8 cellular contexts compared by ENCODE assay signal in the genomic region with DNA sequence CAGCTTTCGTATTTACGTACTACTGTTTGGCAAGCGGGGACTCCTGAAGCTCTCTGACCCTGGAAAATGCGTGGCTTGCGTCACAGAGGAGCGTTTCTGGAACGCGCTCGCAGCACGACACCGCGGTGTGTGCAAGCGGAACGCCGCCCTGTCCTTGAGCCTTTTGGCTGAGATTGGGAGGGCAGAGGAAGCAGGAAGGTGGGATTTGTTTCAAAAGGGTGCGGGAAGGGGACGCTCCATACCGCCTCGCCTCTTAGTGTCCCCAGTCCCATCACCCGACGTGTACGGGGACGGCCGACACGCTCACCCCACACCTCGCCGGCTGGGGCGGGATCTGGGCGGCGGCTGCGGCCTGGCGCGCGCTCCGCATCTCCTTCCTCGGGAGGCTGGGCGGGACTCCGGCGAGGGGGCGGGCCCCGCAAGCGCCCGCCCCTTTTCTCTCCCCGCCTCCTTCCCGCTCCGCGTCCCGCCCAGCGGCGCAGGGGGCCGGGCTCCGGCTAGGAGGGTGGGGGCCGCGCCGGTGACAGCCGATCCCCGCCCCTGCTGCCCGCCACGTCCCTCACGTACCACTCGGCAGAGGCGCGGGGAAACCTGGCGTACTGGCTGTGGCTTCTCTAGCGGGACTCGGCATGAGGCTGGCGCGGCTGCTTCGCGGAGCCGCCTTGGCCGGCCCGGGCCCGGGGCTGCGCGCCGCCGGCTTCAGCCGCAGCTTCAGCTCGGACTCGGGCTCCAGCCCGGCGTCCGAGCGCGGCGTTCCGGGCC. TPM values are rescaled to one million over a fixed set of nuclear protein-coding genes. Genes with fewer than 3 reads are reported as not detected.
A peak's percentile ranks its signal among the peaks of the same experiment; 100 is the strongest.
DNase-seq lines count a peak whose midpoint lies in the region; ATAC-seq and TF ChIP-seq lines count a peak whose summit lies in the region.

A gene (plus strand): TSS at position 569 of the 762 bp plus-strand sequence. CDS start 61 bp downstream, at position 630.

- peak; percentile 97 for DNase-seq in DMS53 (lab: John Stamatoyannopoulos, UW)
- DNase-seq in Jurkat, Clone E6-1 (ENCODE audit: low read depth, low spot score) = peak; percentile 84
- peak; percentile 47 for DNase-seq in Panc1 (ENCODE audit: low read depth, low spot score)
- DNase-seq in activated T-cell treated with anti-CD3 and anti-CD28 coated beads, Interleukin-2, amount 50 U/mL, for 4 hours = peak; percentile 88
- peak; percentile 90 for DNase-seq in myocyte (ENCODE audit: low read depth)
- DNase-seq in stimulated activated CD8-positive, alpha-beta memory T cell treated with anti-CD3 and anti-CD28 coated beads, Interleukin-7, amount 100 ng/mL, for 48 hours (ENCODE audit: extremely low read depth in 1 of 2, low read depth in 1 of 2) = peak; percentile 80 to 82

- H3K4me3 ChIP-seq in Jurkat, Clone E6-1 (ENCODE audit: low read length) = peak within 1 kb of the TSS; percentile 80
- H3K4me3 ChIP-seq in Panc1 (ENCODE audit: low read depth in 2 of 2, low read length in 2 of 2) = peak within 1 kb of the TSS; percentile 85 to 91

- H3K4me1 ChIP-seq in Panc1 (ENCODE audit: control insufficient read depth, insufficient read depth, low read length) = peaks cover 23% of the 10 kb centered on the region

- peaks cover 53% of the 10 kb centered on the region for H3K4me1 Mint-ChIP-seq in activated T-cell treated with anti-CD3 and anti-CD28 coated beads, Interleukin-2, amount 50 U/mL, for 4 hours (ENCODE audit: low read depth)

- no peaks in the 10 kb centered on the region; the same call in 1 of the 2 replicates for H3K36me3 ChIP-seq in Panc1 (ENCODE audit: control insufficient read depth, insufficient read depth, low read length)

- no peaks in the 10 kb centered on the region for H3K9me3 ChIP-seq in Panc1 (ENCODE audit: control insufficient read depth, insufficient read depth, low read depth, low read length)

- peaks cover 5% of the 10 kb centered on the region for H3K36me3 Mint-ChIP-seq in activated T-cell treated with anti-CD3 and anti-CD28 coated beads, Interleukin-2, amount 50 U/mL, for 4 hours (ENCODE audit: insufficient read depth)

- BruUV-seq in Panc1 (replicated peaks; lab: Mats Ljungman, UMichigan) = no TSS peak

- H3K27me3 Mint-ChIP-seq in activated T-cell treated with anti-CD3 and anti-CD28 coated beads, Interleukin-2, amount 50 U/mL, for 4 hours (ENCODE audit: low read depth) = no peaks in the 10 kb centered on the region

- no peak for TF ChIP-seq CTCF in Panc1 (IDR thresholded peaks at IDR 0.05)

- no peaks in the 10 kb centered on the region for H3K9me3 Mint-ChIP-seq in activated T-cell treated with anti-CD3 and anti-CD28 coated beads, Interleukin-2, amount 50 U/mL, for 4 hours

- in situ Hi-C loops in Panc1 (cut with HindIII; ENCODE audit: low pct_unique_long_range_greater_than_20kb, low sequenced_read_pairs) = no loop called here

- intact Hi-C loops in Panc1 (cut with micrococcal nuclease; ENCODE audit: unreplicated experiment) = no loop called here

- POLR2A ChIA-PET in Panc1 (lab: Charles Lee) = interaction anchor here (0.6 kb wide), 1 partner anchor 525 kb away, joined by 4 read pairs; no protein-coding TSS in a partner anchor

- CTCF ChIA-PET in Panc1 (lab: Charles Lee) = no interaction called here

- peak within 1 kb of the TSS; percentile 94 for H3K4me3 Mint-ChIP-seq in activated T-cell treated with anti-CD3 and anti-CD28 coated beads, Interleukin-2, amount 50 U/mL, for 4 hours

- H3K27ac ChIP-seq in Panc1 (ENCODE audit: low read length) = peak within 1 kb of the TSS; percentile 87

- ATAC-seq in GM21717 (IDR thresholded peaks at IDR 0.05; ENCODE audit: unreplicated experiment) (peak; percentile 87), Panc1 (peak; percentile 96), esophagus mucosa (peak; percentile 98)
- ATAC-seq in activated T-cell treated with anti-CD3 and anti-CD28 coated beads, Interleukin-2, amount 50 U/mL, for 4 hours = peak; percentile 94 to 95

- no peaks in the 10 kb centered on the region for H3K27me3 ChIP-seq in Panc1 (ENCODE audit: control insufficient read depth, insufficient read depth, low read length)

RNA-seq across cellular contexts. Expression of the gene that starts here (rescaled TPM):
- 23.3 TPM for polyA plus RNA-seq in Jurkat, Clone E6-1 (2012; ENCODE audit: insufficient read depth, insufficient read length)
- total RNA-seq in Panc1 (2021; ENCODE audit: unreplicated experiment) (11.7 TPM), esophagus mucosa (16.5 TPM), myocyte (10.1 and 13.2 TPM in 2 replicates)
- polyA plus RNA-seq in Panc1 (2012; ENCODE audit: insufficient read length) = 6.6 TPM
- total RNA-seq in activated T-cell treated with anti-CD3 and anti-CD28 coated beads, Interleukin-2, amount 50 U/mL, for 4 hours = 10 to 100 TPM; 18.3 to 22.9 (median 19.5) TPM
- 9.5 TPM for polyA plus RNA-seq in myocyte (2012)

Comparison
In these comparisons a context has a peak if more than half of its experiments do, and no peak if none do; other contexts are left out.
1. Peak in every context shown above with its lines: DNase-seq, ATAC-seq, H3K4me3 ChIP-seq and H3K27ac ChIP-seq.
2. DNase-seq: peak in every context shown above with its lines; median percentile 97 in DMS53; 90 in myocyte; 88 in activated T-cell treated with anti-CD3 and anti-CD28 coated beads, Interleukin-2, amount 50 U/mL, for 4 hours; 84 in Jurkat, Clone E6-1; 81 in stimulated activated CD8-positive, alpha-beta memory T cell treated with anti-CD3 and anti-CD28 coated beads, Interleukin-7, amount 100 ng/mL, for 48 hours; 47 in Panc1.